In genomic region chr2:76579911-76580310, GRCh38 we compare ENCODE assay signal across 24 cellular contexts.
"Had no signal": no experiment of that assay in that cellular context is flagged by ENCODE, and none has a peak within 500 bp of the region (broad histone marks: within the 10 kb centered on the region; RNA-seq: fewer than 3 reads in every experiment).

No MANE protein-coding gene starts in this region.

- H3K27ac ChIP-seq: breast epithelium, esophagus muscularis mucosa, left lung, lower lobe of right lung, pancreas, prostate gland, stomach, thyroid gland, upper lobe of left lung, vagina had no signal

- H3K27ac Mint-ChIP-seq: activated CD4-positive, alpha-beta T cell treated with anti-CD3 and anti-CD28 coated beads, Interleukin-2, amount 10 ng/mL, durations not matched to agents 7 days and 5 days; activated CD8-positive, alpha-beta T cell treated with anti-CD3 and anti-CD28 coated beads for 36 hours; activated naive CD4-positive, alpha-beta T cell treated with anti-CD3 and anti-CD28 coated beads, Interleukin-2, amount 50 U/mL, for 72 hours; activated T-helper 17 cell treated with anti-CD3 and anti-CD28 coated beads, Interleukin-2, amount 50 U/mL, for 72 hours; natural killer cell treated with Interleukin-12 subunit alpha and Interleukin-12 subunit beta and Interleukin-15 and Interleukin-18, amount 100 ng/mL, for 72 hours; stimulated activated naive B cell treated with anti-CD40 and anti-IgM and Interleukin-4, amounts not matched to agents 10 μg/mL and 1 μg/mL and 100 μg/mL, for 72 hours had no signal

- H3K9me3 ChIP-seq: breast epithelium, esophagus muscularis mucosa, left lung, lower lobe of right lung, mucosa of descending colon, pancreas, prostate gland, stomach, thyroid gland, upper lobe of left lung, vagina had no signal

- H3K27me3 Mint-ChIP-seq: activated CD4-positive, alpha-beta T cell treated with anti-CD3 and anti-CD28 coated beads, Interleukin-2, amount 10 ng/mL, durations not matched to agents 7 days and 5 days; activated CD8-positive, alpha-beta T cell treated with anti-CD3 and anti-CD28 coated beads for 36 hours; activated T-helper 17 cell treated with anti-CD3 and anti-CD28 coated beads, Interleukin-2, amount 50 U/mL, for 72 hours; natural killer cell treated with Interleukin-12 subunit alpha and Interleukin-12 subunit beta and Interleukin-15 and Interleukin-18, amount 100 ng/mL, for 72 hours; stimulated activated naive B cell treated with anti-CD40 and anti-IgM and Interleukin-4, amounts not matched to agents 10 μg/mL and 1 μg/mL and 100 μg/mL, for 72 hours had no signal

- H3K4me1 Mint-ChIP-seq: activated CD4-positive, alpha-beta T cell treated with anti-CD3 and anti-CD28 coated beads, Interleukin-2, amount 10 ng/mL, durations not matched to agents 7 days and 5 days; activated T-helper 17 cell treated with anti-CD3 and anti-CD28 coated beads, Interleukin-2, amount 50 U/mL, for 72 hours; stimulated activated naive B cell treated with anti-CD40 and anti-IgM and Interleukin-4, amounts not matched to agents 10 μg/mL and 1 μg/mL and 100 μg/mL, for 72 hours had no signal

- DNase-seq: activated CD4-positive, alpha-beta T cell treated with anti-CD3 and anti-CD28 coated beads for 1 hour; activated CD4-positive, alpha-beta T cell treated with anti-CD3 and anti-CD28 coated beads, Interleukin-2, amount 10 ng/mL, durations not matched to agents 7 days and 5 days; activated CD8-positive, alpha-beta T cell treated with anti-CD3 and anti-CD28 coated beads for 36 hours; activated T-cell treated with anti-CD3 and anti-CD28 coated beads, Interleukin-2, amount 50 U/mL, for 4 hours; central memory CD4-positive, alpha-beta T cell; foreskin melanocyte; left lung; lower lobe of right lung; mucosa of descending colon; pancreas; stimulated activated CD4-positive, alpha-beta T cell treated with anti-CD3 and anti-CD28 coated beads, Interleukin-15, amount 100 ng/mL, for 24 hours; stimulated activated CD4-positive, alpha-beta T cell treated with anti-CD3 and anti-CD28 coated beads, Interleukin-2, amount 100 ng/mL, for 24 hours; stimulated activated naive B cell treated with anti-CD40 and anti-IgM and Interleukin-4, amounts not matched to agents 10 μg/mL and 1 μg/mL and 100 μg/mL, for 72 hours; stomach; T-helper 2 cell; thyroid gland; upper lobe of left lung had no signal

- H3K4me3 Mint-ChIP-seq: activated CD4-positive, alpha-beta T cell treated with anti-CD3 and anti-CD28 coated beads, Interleukin-2, amount 10 ng/mL, durations not matched to agents 7 days and 5 days; activated CD8-positive, alpha-beta T cell treated with anti-CD3 and anti-CD28 coated beads for 36 hours; activated T-cell treated with anti-CD3 and anti-CD28 coated beads, Interleukin-2, amount 50 U/mL, for 4 hours; activated T-helper 17 cell treated with anti-CD3 and anti-CD28 coated beads, Interleukin-2, amount 50 U/mL, for 72 hours; natural killer cell treated with Interleukin-12 subunit alpha and Interleukin-12 subunit beta and Interleukin-15 and Interleukin-18, amount 100 ng/mL, for 72 hours; stimulated activated naive B cell treated with anti-CD40 and anti-IgM and Interleukin-4, amounts not matched to agents 10 μg/mL and 1 μg/mL and 100 μg/mL, for 72 hours had no signal

- H3K36me3 Mint-ChIP-seq: stimulated activated naive B cell treated with anti-CD40 and anti-IgM and Interleukin-4, amounts not matched to agents 10 μg/mL and 1 μg/mL and 100 μg/mL, for 72 hours had no signal

- H3K27me3 ChIP-seq: breast epithelium, esophagus muscularis mucosa, left lung, pancreas, stomach, thyroid gland, upper lobe of left lung, vagina had no signal

- H3K4me1 ChIP-seq: breast epithelium, esophagus muscularis mucosa, left lung, lower lobe of right lung, pancreas, prostate gland, stomach, thyroid gland, upper lobe of left lung, vagina had no signal

- H3K36me3 ChIP-seq: breast epithelium, esophagus muscularis mucosa, left lung, lower lobe of right lung, pancreas, prostate gland, stomach, thyroid gland, upper lobe of left lung, vagina had no signal

- H3K4me3 ChIP-seq: breast epithelium, esophagus muscularis mucosa, left lung, lower lobe of right lung, mucosa of descending colon, pancreas, prostate gland, stomach, thyroid gland, upper lobe of left lung, vagina had no signal
